15 cellular contexts compared by ENCODE assay signal in the genomic region with DNA sequence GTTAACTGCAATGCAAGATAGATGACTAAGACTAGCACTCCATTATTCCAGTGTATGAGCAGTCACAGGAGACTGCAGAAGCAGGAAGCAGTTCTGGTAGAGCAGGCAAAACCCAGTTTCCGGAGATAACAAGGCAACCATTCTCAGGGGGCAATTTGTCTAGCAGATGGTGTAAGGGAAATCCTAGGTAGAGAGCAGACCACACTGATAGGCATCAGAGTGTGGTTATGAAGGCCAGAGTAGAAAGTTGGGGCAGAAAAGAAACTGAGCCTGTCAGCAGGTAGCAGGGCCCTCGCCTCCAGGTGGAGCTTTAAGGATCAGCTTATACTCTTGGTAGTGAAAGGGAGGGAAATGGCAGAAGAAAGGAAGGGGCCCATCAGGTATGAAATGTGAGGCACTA.
A peak's percentile ranks its signal among the peaks of the same experiment; 100 is the strongest.
DNase-seq lines count a peak whose midpoint lies in the region; ATAC-seq, FAIRE-seq and TF ChIP-seq lines count a peak whose summit lies in the region.
"Had no signal": no experiment of that assay in that cellular context is flagged by ENCODE, and none has a peak within 500 bp of the region (broad histone marks: within the 10 kb centered on the region; RNA-seq: fewer than 3 reads in every experiment).

No MANE protein-coding gene starts in this region.

- ATAC-seq in GM18870 (IDR thresholded peaks at IDR 0.05; ENCODE audit: unreplicated experiment) (peak; percentile 47), GM18511 (IDR thresholded peaks at IDR 0.05; ENCODE audit: unreplicated experiment) (no peak)

- H3K9me3 ChIP-seq in BE2C (no peaks in the 10 kb centered on the region), H1 (ENCODE audit: insufficient read depth in 2 of 2, low read depth in 1 of 2, low read length in 1 of 2) (no peaks in the 10 kb centered on the region), vagina (no peaks in the 10 kb centered on the region)

- H3K56ac ChIP-seq in H1 (replicated peaks; ENCODE audit: insufficient read length, low read depth, low read length): no peak overlapping the region

- H3K23me2 ChIP-seq in H1 (ENCODE audit: low read depth, low read length): no peaks in the 10 kb centered on the region

- peak overlapping the region; percentile 97; the same call in 1 of the 2 replicates for H2AFZ ChIP-seq in H1 (ENCODE audit: low read length)

- no peak overlapping the region for H2BK120ac ChIP-seq in H1 (replicated peaks; ENCODE audit: low read depth, low read length)

- TF ChIP-seq POLR2A in H1 (IDR thresholded peaks at IDR 0.05; ENCODE audit: control extremely low read depth in 1 of 2, low read depth in 2 of 2, low read length in 2 of 2) (no peak), vagina (IDR thresholded peaks at IDR 0.05) (no peak)

- H3K4me1 ChIP-seq in BE2C (peaks cover 3% of the 10 kb centered on the region), H1 (replicated peaks in 1 of 4; ENCODE audit: control insufficient read depth in 3 of 4, insufficient read depth in 4 of 4, low read length in 3 of 4) (no peaks in the 10 kb centered on the region), vagina (no peaks in the 10 kb centered on the region)

- H4K5ac ChIP-seq in H1 (ENCODE audit: insufficient read length, low read depth, low read length): no peak overlapping the region

- H3K4me3 ChIP-seq in BE2C (ENCODE audit: low read depth, low read length) (no peak overlapping the region; the same call in 1 of the 2 replicates), H1 (ENCODE audit: extremely low read depth in 1 of 4, insufficient read depth in 2 of 4, low read depth in 3 of 4, low read length in 4 of 4) (no peak overlapping the region), vagina (no peak overlapping the region)

- 83% methylated on average over 2 of the region's 2 CpGs; no CpG with 5 or more reads in 1 of the 2 experiments for WGBS in H1 (ENCODE audit: extremely low coverage in 1 of 2, insufficient coverage in 1 of 2, insufficient read length in 1 of 2, insufficient replicate concordance in 2 of 2, low coverage in 1 of 2, low lambda C conversion rate in 2 of 2, missing lambda C conversion rate in 1 of 2), 2 experiments

- 0 out of 2 replicates have a peak overlapping the region, but pooled peaks have one; percentile 48 for H2BK15ac ChIP-seq in H1 (ENCODE audit: low read length)

- no peaks in the 10 kb centered on the region for H3K79me2 ChIP-seq in H1 (ENCODE audit: control insufficient read depth in 1 of 2, insufficient read depth in 2 of 2, low read length in 2 of 2)

- no peaks in the 10 kb centered on the region for H3K36me3 ChIP-seq in BE2C
- H3K36me3 ChIP-seq in H1 (ENCODE audit: control insufficient read depth in 2 of 4, insufficient read depth in 4 of 4, low read length in 3 of 4): no peaks in the 10 kb centered on the region
- H3K36me3 ChIP-seq in vagina: no peaks in the 10 kb centered on the region

- H4K8ac ChIP-seq in H1 (ENCODE audit: extremely low read depth, insufficient read depth, low read length): no peak overlapping the region

- intact Hi-C loops in vagina (cut with DNase I): no loop called here
- intact Hi-C loops in cardiac septum (cut with DNase I): no loop called here

- peak; percentile 7 for FAIRE-seq in H1 (lab: Jason Lieb, UNC)

- no peak overlapping the region for H4K91ac ChIP-seq in H1 (replicated peaks; ENCODE audit: insufficient read length, low read length)

- no peak overlapping the region for H3K18ac ChIP-seq in H1 (ENCODE audit: extremely low read depth, low read length)

- TF ChIP-seq CTCF in BE2C (IDR thresholded peaks at IDR 0.05; ENCODE audit: low read depth, low read length) (no peak), H1 (IDR thresholded peaks at IDR 0.05; ENCODE audit: control extremely low read depth in 1 of 3, insufficient read depth in 1 of 3, low read depth in 1 of 3, low read length in 3 of 3) (peak; percentile 12 to 27 (median 14); a peak in 3 of 4 replicates), vagina (IDR thresholded peaks at IDR 0.05) (no peak)

- no peaks in the 10 kb centered on the region for H3K27me3 ChIP-seq in BE2C
- no peaks in the 10 kb centered on the region; a peak in 1 of 7 replicates for H3K27me3 ChIP-seq in H1 (replicated peaks in 1 of 4; ENCODE audit: control insufficient read depth in 3 of 4, extremely low read depth in 1 of 4, insufficient read depth in 3 of 4, low read length in 3 of 4)
- H3K27me3 ChIP-seq in vagina: no peaks in the 10 kb centered on the region

- no peak overlapping the region for H2AK5ac ChIP-seq in H1 (ENCODE audit: low read depth, low read length)

- H3K23ac ChIP-seq in H1 (ENCODE audit: insufficient read length): no peak overlapping the region

- TF ChIP-seq RAD21 in H1 (IDR thresholded peaks at IDR 0.05 in 1 of 2, conservative IDR thresholded peaks at IDR 0.05 in 1 of 2; ENCODE audit: low read depth in 2 of 2, low read length in 2 of 2): 0 out of 4 replicates have a peak, but pooled peaks of 1 of the 2 experiments have one; percentile 13

- H2BK20ac ChIP-seq in H1 (ENCODE audit: low read length): no peak overlapping the region

- POLR2A ChIA-PET in H1 (lab: Charles Lee; ENCODE audit: partially characterized antibody): no interaction called here

- H3K27ac ChIP-seq in H1 (ENCODE audit: low read depth, low read length) (no peak overlapping the region), vagina (no peak overlapping the region)

- H3K79me1 ChIP-seq in H1 (ENCODE audit: low read depth, low read length): no peaks in the 10 kb centered on the region

- CTCF ChIA-PET in H1 (lab: Charles Lee; ENCODE audit: partially characterized antibody): interaction anchor here (0.5 to 3.1 kb wide), 9 partner anchors 9 to 506 kb away, joined by 3 to 18 read pairs (median 4); no protein-coding TSS in a partner anchor

- DNase-seq in BE2C (peak; percentile 53), KBM-7 (peak; percentile 79), H1 (ENCODE audit: low read depth in 1 of 2, low spot score in 2 of 2) (no peak), vagina (ENCODE audit: extremely low spot score in 2 of 2) (no peak), cardiac septum (ENCODE audit: low spot score) (no peak), glomerular visceral epithelial cell (ENCODE audit: extremely low spot score) (no peak)
- DNase-seq: ACHN; activated CD4-positive, alpha-beta T cell treated with anti-CD3 and anti-CD28 coated beads for 1 hour; activated T-cell treated with anti-CD3 and anti-CD28 coated beads, Interleukin-2, amount 50 U/mL, for 1 hour; foreskin melanocyte; NCI-H1436; NCI-H446; occipital lobe had no signal

- no peak overlapping the region for H2BK12ac ChIP-seq in H1 (ENCODE audit: low read depth, low read length)

- no peak overlapping the region for H2BK5ac ChIP-seq in H1 (ENCODE audit: low read depth, low read length)

- H3K4ac ChIP-seq in H1 (replicated peaks; ENCODE audit: insufficient read length, low read depth, low read length): no peak overlapping the region

- no peak overlapping the region for H3K9ac ChIP-seq in H1 (replicated peaks in 1 of 4; ENCODE audit: extremely low read depth in 1 of 4, low read depth in 3 of 4, low read length in 3 of 4)

- H3K14ac ChIP-seq in H1 (ENCODE audit: insufficient read length): no peak overlapping the region

- no peak overlapping the region for H3K4me2 ChIP-seq in H1 (ENCODE audit: insufficient read depth in 1 of 2, low read depth in 2 of 2, low read length in 2 of 2)

- no peaks in the 10 kb centered on the region for H4K20me1 ChIP-seq in H1 (replicated peaks in 1 of 2; ENCODE audit: control insufficient read depth in 1 of 2, insufficient read depth in 2 of 2, low read length in 2 of 2)

- in situ Hi-C loops in KBM-7 (cut with MboI; ENCODE audit: low pct_unique_long_range_greater_than_20kb, low sequenced_read_pairs): no loop called here

- TF ChIP-seq EP300 in H1 (IDR thresholded peaks at IDR 0.05; ENCODE audit: borderline replicate concordance in 1 of 2, low read depth in 2 of 2, low read length in 2 of 2): no peak

TF ChIP-seq in H1, 55 proteins besides CTCF, POLR2A, EP300 and RAD21:
- TF ChIP-seq, protein P1, sequence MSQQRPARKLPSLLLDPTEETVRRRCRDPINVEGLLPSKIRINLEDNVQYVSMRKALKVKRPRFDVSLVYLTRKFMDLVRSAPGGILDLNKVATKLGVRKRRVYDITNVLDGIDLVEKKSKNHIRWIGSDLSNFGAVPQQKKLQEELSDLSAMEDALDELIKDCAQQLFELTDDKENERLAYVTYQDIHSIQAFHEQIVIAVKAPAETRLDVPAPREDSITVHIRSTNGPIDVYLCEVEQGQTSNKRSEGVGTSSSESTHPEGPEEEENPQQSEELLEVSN (IDR thresholded peaks at IDR 0.05): peak; percentile 36; the same call in 1 of the 2 replicates
- TF ChIP-seq, protein P2, sequence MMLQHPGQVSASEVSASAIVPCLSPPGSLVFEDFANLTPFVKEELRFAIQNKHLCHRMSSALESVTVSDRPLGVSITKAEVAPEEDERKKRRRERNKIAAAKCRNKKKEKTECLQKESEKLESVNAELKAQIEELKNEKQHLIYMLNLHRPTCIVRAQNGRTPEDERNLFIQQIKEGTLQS (IDR thresholded peaks at IDR 0.05; ENCODE audit: insufficient read depth, low read depth, low read length): no peak
TF ChIP-seq in H1: peak in this region for 1.

Comparison
In these comparisons a context has a peak if more than half of its experiments do, and no peak if none do; other contexts are left out.
1. DNase-seq: peak in BE2C (single experiment) and KBM-7 (single experiment); none in H1 (0 of 2), vagina (0 of 2), cardiac septum (single experiment) and glomerular visceral epithelial cell (single experiment).
2. CTCF ChIP-seq: peak in H1 (3 of 3); none in BE2C (single experiment) and vagina (0 of 3).